22 cellular contexts compared by ENCODE assay signal in genomic region chr2:64985457-64985856, GRCh38. TPM values are rescaled to one million over a fixed set of nuclear protein-coding genes. Genes with fewer than 3 reads are reported as not detected.
A peak's percentile ranks its signal among the peaks of the same experiment; 100 is the strongest.
DNase-seq lines count a peak whose midpoint lies in the region; ATAC-seq, FAIRE-seq and TF ChIP-seq lines count a peak whose summit lies in the region.
"Had no signal": no experiment of that assay in that cellular context is flagged by ENCODE, and none has a peak within 500 bp of the region (broad histone marks: within the 10 kb centered on the region; RNA-seq: fewer than 3 reads in every experiment).

No MANE protein-coding gene starts in this region.

- H2BK120ac ChIP-seq in neuronal stem cell (ENCODE audit: low read depth, low read length) = no peak overlapping the region

- no peak overlapping the region for H2BK5ac ChIP-seq in neuronal stem cell (ENCODE audit: low read length)

- peaks cover 36% of the 10 kb centered on the region for H3K4me1 Mint-ChIP-seq in brain

- no peaks in the 10 kb centered on the region for H3K36me3 Mint-ChIP-seq in brain
- H3K36me3 Mint-ChIP-seq: activated naive CD4-positive, alpha-beta T cell treated with anti-CD3 and anti-CD28 coated beads, Interleukin-2, amount 50 U/mL, for 24 hours had no signal

- WGBS in neuronal stem cell (ENCODE audit: extremely low coverage in 2 of 2, insufficient read length in 2 of 2, insufficient replicate concordance in 1 of 2), 2 donors = no CpG with 5 or more reads among the region's 7 CpGs

- peaks cover 5% of the 10 kb centered on the region for H3K27me3 Mint-ChIP-seq in brain
- H3K27me3 Mint-ChIP-seq: activated B cell treated with CpG ODN at 0.5 μM for 24 hours; activated naive CD4-positive, alpha-beta T cell treated with anti-CD3 and anti-CD28 coated beads, Interleukin-2, amount 50 U/mL, for 24 hours had no signal

- H3K14ac ChIP-seq in neuronal stem cell (ENCODE audit: low read length) = no peak overlapping the region

- H3K23ac ChIP-seq in neuronal stem cell (ENCODE audit: low read depth, low read length, poor library complexity) = no peak overlapping the region

- H3K79me1 ChIP-seq in neuronal stem cell (ENCODE audit: low read depth, low read length) = peaks cover 2% of the 10 kb centered on the region

- no peak overlapping the region for H3K27ac ChIP-seq in neuronal stem cell (replicated peaks; ENCODE audit: low read length)
- H3K27ac ChIP-seq: dorsolateral prefrontal cortex, thoracic aorta, vagina had no signal

- H2BK15ac ChIP-seq in neuronal stem cell (ENCODE audit: low read length) = no peak overlapping the region

- no peak overlapping the region for H3K4ac ChIP-seq in neuronal stem cell (ENCODE audit: low read length)

- peak overlapping the region in 2 of 5 experiments; percentile 24 to 85 for H3K27ac Mint-ChIP-seq in brain
- H3K27ac Mint-ChIP-seq: activated B cell treated with CpG ODN at 0.5 μM for 24 hours; activated naive CD4-positive, alpha-beta T cell treated with anti-CD3 and anti-CD28 coated beads, Interleukin-2, amount 50 U/mL, for 24 hours; activated T-helper 1 cell treated with anti-CD3 and anti-CD28 coated beads, Interleukin-12 subunit alpha, Interleukin-12 subunit beta, Interleukin-2, Interleukin-4 antibody, amounts not matched to agents 30 ng/mL and 10 ng/mL and 1 ng/mL, durations not matched to agents 14 hours and 24 hours and 36 hours; HFFc6 had no signal

- peaks cover 9% of the 10 kb centered on the region in 2 donors for H3K4me1 ChIP-seq in neuronal stem cell (ENCODE audit: control insufficient read depth in 2 of 2, insufficient read depth in 1 of 2, low read depth in 1 of 2, low read length in 2 of 2)

- no peak overlapping the region for H2AK5ac ChIP-seq in neuronal stem cell (ENCODE audit: low read depth, low read length)

- H4K91ac ChIP-seq in neuronal stem cell (ENCODE audit: low read depth, low read length, poor library complexity) = no peak overlapping the region

- H3K9me3 ChIP-seq in neuronal stem cell (replicated peaks in 1 of 2; ENCODE audit: control insufficient read depth in 2 of 2, insufficient read depth in 1 of 2, low read depth in 1 of 2, low read length in 2 of 2) = no peaks in the 10 kb centered on the region
- H3K9me3 ChIP-seq: thoracic aorta, vagina had no signal

- H3K9ac ChIP-seq in neuronal stem cell (ENCODE audit: low read depth, low read length, poor library complexity) = no peak overlapping the region

- H2BK12ac ChIP-seq in neuronal stem cell (ENCODE audit: low read length) = no peak overlapping the region

- H3K4me3 Mint-ChIP-seq in brain = peak overlapping the region in 4 of 5 experiments; percentile 10 to 90 (median 64)
- H3K4me3 Mint-ChIP-seq: activated naive CD4-positive, alpha-beta T cell treated with anti-CD3 and anti-CD28 coated beads, Interleukin-2, amount 50 U/mL, for 24 hours; activated T-helper 1 cell treated with anti-CD3 and anti-CD28 coated beads, Interleukin-12 subunit alpha, Interleukin-12 subunit beta, Interleukin-2, Interleukin-4 antibody, amounts not matched to agents 30 ng/mL and 10 ng/mL and 1 ng/mL, durations not matched to agents 14 hours and 24 hours and 36 hours; HFFc6 had no signal

- DNase-seq in COLO829 (ENCODE audit: low spot score) = peak; percentile 86
- no peak for DNase-seq in GM18507 (ENCODE audit: extremely low spot score, insufficient read length, low read depth)
- no peak for DNase-seq in NCI-H774 (lab: John Stamatoyannopoulos, UW)
- DNase-seq in DMS114 treated with DMSO at 0.1 percent for 48 hours (lab: John Stamatoyannopoulos, UW; ENCODE audit: unreplicated experiment) = no peak
- DNase-seq in neuronal stem cell (ENCODE audit: low spot score) = no peak
- DNase-seq: activated B cell treated with CpG ODN at 0.5 μM for 24 hours; aorta; central memory CD4-positive, alpha-beta T cell; dorsolateral prefrontal cortex; HFFc6; NCI-H1436; NCI-H2171; NCI-H526; stimulated activated CD4-positive, alpha-beta T cell treated with anti-CD3 and anti-CD28 coated beads, Interleukin-2, amount 100 ng/mL, for 48 hours; stimulated activated naive CD4-positive, alpha-beta T cell treated with Interleukin-2 at 50 U/mL for 16 hours; T-helper 9 cell had no signal

- H4K8ac ChIP-seq in neuronal stem cell (ENCODE audit: low read depth, low read length) = no peak overlapping the region

- peak; percentile 59 for FAIRE-seq in GM18507 (lab: Jason Lieb, UNC)

- H3K4me3 ChIP-seq in neuronal stem cell (ENCODE audit: low read length in 2 of 2) = no peak overlapping the region
- H3K4me3 ChIP-seq: dorsolateral prefrontal cortex, thoracic aorta, vagina had no signal

- H2AFZ ChIP-seq in neuronal stem cell (ENCODE audit: low read length) = no peak overlapping the region

- ATAC-seq in HG03175 (IDR thresholded peaks at IDR 0.05; ENCODE audit: unreplicated experiment) = peak; percentile 18

- TF ChIP-seq CTCF in brain (conservative IDR thresholded peaks at IDR 0.05) = no peak

- H3K18ac ChIP-seq in neuronal stem cell (ENCODE audit: low read length) = no peak overlapping the region

- peaks cover 0 to 12% (median 5%) of the 10 kb centered on the region in 3 experiments for H3K27me3 ChIP-seq in neuronal stem cell (ENCODE audit: control insufficient read depth in 3 of 3, insufficient read depth in 3 of 3, low read depth in 1 of 3, low read length in 3 of 3)
- H3K27me3 ChIP-seq: dorsolateral prefrontal cortex, vagina had no signal

- no peaks in the 10 kb centered on the region for H3K36me3 ChIP-seq in neuronal stem cell (replicated peaks in 1 of 2; ENCODE audit: control insufficient read depth in 2 of 2, insufficient read depth in 2 of 2, low read length in 2 of 2)
- H3K36me3 ChIP-seq: thoracic aorta, vagina had no signal

- H3K4me2 ChIP-seq in neuronal stem cell (ENCODE audit: insufficient read depth, low read length, poor library complexity, severe bottlenecking) = no peak overlapping the region

- peaks cover 0 to 5% (median 0%) of the 10 kb centered on the region in 5 experiments for H3K9me3 Mint-ChIP-seq in brain
- H3K9me3 Mint-ChIP-seq: activated B cell treated with CpG ODN at 0.5 μM for 24 hours; activated naive CD4-positive, alpha-beta T cell treated with anti-CD3 and anti-CD28 coated beads, Interleukin-2, amount 50 U/mL, for 24 hours; activated T-helper 1 cell treated with anti-CD3 and anti-CD28 coated beads, Interleukin-12 subunit alpha, Interleukin-12 subunit beta, Interleukin-2, Interleukin-4 antibody, amounts not matched to agents 30 ng/mL and 10 ng/mL and 1 ng/mL, durations not matched to agents 14 hours and 24 hours and 36 hours; HFFc6 had no signal

RNA-seq across cellular contexts. Expression of gene SLC1A4, which starts 3.7 kb away (rescaled TPM):
- 55.5 TPM for polyA plus RNA-seq in brain (ENCODE audit: insufficient read depth, low read depth, low replicate concordance)
- 3.7 TPM for polyA plus RNA-seq in neuronal stem cell (2013, experiment 1 of 2)
- polyA plus RNA-seq in neuronal stem cell (2013, experiment 2 of 2) = 3.9 TPM
